16 cellular contexts compared by ENCODE assay signal in the genomic region with DNA sequence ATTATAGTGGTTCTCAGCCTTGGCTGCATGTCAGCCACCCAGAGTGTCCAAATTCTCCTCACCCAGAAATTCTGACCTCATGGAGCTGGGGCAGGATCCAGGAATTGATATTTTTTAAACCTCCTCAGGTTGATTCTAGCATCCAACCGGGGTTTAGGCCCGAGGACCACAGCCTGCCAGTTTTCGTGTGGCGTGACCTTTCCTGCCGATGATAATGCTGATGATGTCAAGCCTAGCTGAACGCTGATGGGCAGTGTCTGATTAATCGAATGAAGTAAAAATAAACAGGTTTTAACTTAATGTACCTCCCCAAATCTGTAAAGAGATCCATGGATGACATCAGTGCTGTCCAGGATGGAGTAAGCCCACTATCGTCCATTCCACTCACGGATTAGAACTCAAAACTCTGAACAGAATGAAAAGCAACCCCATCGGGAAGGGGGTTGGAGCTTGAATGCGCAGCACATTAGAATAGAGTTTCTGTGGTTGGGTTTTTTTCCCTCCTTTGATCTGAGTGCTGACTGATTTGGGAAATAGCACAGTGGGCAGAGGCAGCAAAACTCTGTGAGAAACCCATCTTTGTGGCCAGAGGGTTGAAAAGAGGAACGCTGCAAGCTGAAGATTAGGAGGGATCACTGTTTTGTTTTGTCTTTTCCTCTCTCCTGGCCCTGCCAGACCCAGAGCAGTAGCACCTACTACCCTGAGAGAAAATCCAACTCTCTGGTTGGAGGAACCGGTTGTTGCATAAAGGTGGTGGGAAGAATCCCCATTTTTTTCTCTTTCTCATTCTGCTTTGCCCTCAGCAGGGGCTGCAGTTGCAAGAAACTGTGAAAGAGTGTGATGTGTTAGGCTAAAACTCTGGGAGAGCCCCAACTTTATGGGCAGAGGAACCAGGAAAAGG.
DNase-seq lines count a peak whose midpoint lies in the region; ATAC-seq and TF ChIP-seq lines count a peak whose summit lies in the region.
"Had no signal": no experiment of that assay in that cellular context is flagged by ENCODE, and none has a peak within 500 bp of the region (broad histone marks: within the 10 kb centered on the region; RNA-seq: fewer than 3 reads in every experiment).

No MANE protein-coding gene starts in this region.

- ATAC-seq in activated naive CD8-positive, alpha-beta T cell treated with anti-CD3 and anti-CD28 coated beads, Interleukin-2, amount 50 U/mL, for 24 hours, result peak; percentile 81
- ATAC-seq in SK-N-SH treated with all-trans-retinoic acid at 6 μM for 48 hours, result no peak
- ATAC-seq: pancreas had no signal

- H3K27ac ChIP-seq in BLaER1 (no peak overlapping the region), HUES48 (ENCODE audit: low read depth, low read length) (peak overlapping the region; percentile 67), layer of hippocampus (ENCODE audit: low read depth, low read length) (peak overlapping the region; percentile 8), MM.1S (ENCODE audit: low read length) (no peak overlapping the region)
- H3K27ac ChIP-seq: cardiac muscle cell, pancreas had no signal

- no peak overlapping the region for H2AFZ ChIP-seq in MM.1S (ENCODE audit: low read length)

- no peaks in the 10 kb centered on the region for H3K79me2 ChIP-seq in MM.1S (ENCODE audit: low read length)

- H3F3A ChIP-seq in MM.1S (ENCODE audit: insufficient read depth, low read length), result no peaks in the 10 kb centered on the region

- DNase-seq in activated naive CD8-positive, alpha-beta T cell treated with anti-CD3 and anti-CD28 coated beads, Interleukin-2, amount 50 U/mL, for 24 hours, result peak; percentile 35
- DNase-seq in MM.1S (no peak), T-helper 9 cell (no peak), NCI-H526 (lab: John Stamatoyannopoulos, UW) (no peak)
- DNase-seq: DMS153, HCEC 1CT, NCI-H187, NCI-H69, pancreas, Peyer's patch, SW 1271 had no signal

- H3K9ac ChIP-seq in BLaER1 (no peak overlapping the region), HUES48 (ENCODE audit: low read depth, low read length) (no peak overlapping the region), MM.1S (ENCODE audit: low read length) (no peak overlapping the region)

- H3K9me2 ChIP-seq in MM.1S (replicated peaks; ENCODE audit: insufficient read depth, low read length), result no peaks in the 10 kb centered on the region

- no peaks in the 10 kb centered on the region for H3K36me3 Mint-ChIP-seq in activated naive CD8-positive, alpha-beta T cell treated with anti-CD3 and anti-CD28 coated beads, Interleukin-2, amount 50 U/mL, for 24 hours (ENCODE audit: low read depth)

- no peak overlapping the region for H3K4me3 ChIP-seq in BLaER1
- H3K4me3 ChIP-seq in HUES48 (ENCODE audit: low read depth, low read length), result no peak overlapping the region
- H3K4me3 ChIP-seq in MM.1S (ENCODE audit: low read length), result no peak overlapping the region
- H3K4me3 ChIP-seq: cardiac muscle cell, pancreas, Peyer's patch had no signal

- peak overlapping the region; percentile 69 for H3K27ac Mint-ChIP-seq in activated naive CD8-positive, alpha-beta T cell treated with anti-CD3 and anti-CD28 coated beads, Interleukin-2, amount 50 U/mL, for 24 hours

- H3K4me1 ChIP-seq in BLaER1 (peaks cover 36% of the 10 kb centered on the region), HUES48 (ENCODE audit: control insufficient read depth, insufficient read depth, low read length) (peaks cover 26% of the 10 kb centered on the region), MM.1S (ENCODE audit: low read length) (no peaks in the 10 kb centered on the region)
- H3K4me1 ChIP-seq: Peyer's patch had no signal

- H3K9me3 ChIP-seq in BLaER1, result no peaks in the 10 kb centered on the region
- no peaks in the 10 kb centered on the region for H3K9me3 ChIP-seq in HUES48 (ENCODE audit: control insufficient read depth, insufficient read depth, low read length)
- no peaks in the 10 kb centered on the region for H3K9me3 ChIP-seq in MM.1S (replicated peaks; ENCODE audit: insufficient read depth, low read length)
- H3K9me3 ChIP-seq: pancreas, Peyer's patch had no signal

- H3K4me1 Mint-ChIP-seq in activated naive CD8-positive, alpha-beta T cell treated with anti-CD3 and anti-CD28 coated beads, Interleukin-2, amount 50 U/mL, for 24 hours, result peaks cover 65% of the 10 kb centered on the region

- H3K36me3 ChIP-seq in BLaER1 (no peaks in the 10 kb centered on the region), HUES48 (ENCODE audit: control insufficient read depth, insufficient read depth, low read length) (no peaks in the 10 kb centered on the region), MM.1S (replicated peaks; ENCODE audit: insufficient read depth, low read length) (no peaks in the 10 kb centered on the region)
- H3K36me3 ChIP-seq: cardiac muscle cell, pancreas, Peyer's patch had no signal

- no peak for TF ChIP-seq CTCF in MM.1S (IDR thresholded peaks at IDR 0.05; ENCODE audit: low read length)

- H3K4me3 Mint-ChIP-seq in activated naive CD8-positive, alpha-beta T cell treated with anti-CD3 and anti-CD28 coated beads, Interleukin-2, amount 50 U/mL, for 24 hours, result peak overlapping the region; percentile 61

- H3K9me3 Mint-ChIP-seq in activated naive CD8-positive, alpha-beta T cell treated with anti-CD3 and anti-CD28 coated beads, Interleukin-2, amount 50 U/mL, for 24 hours, result no peaks in the 10 kb centered on the region

- H3K27me3 Mint-ChIP-seq in activated naive CD8-positive, alpha-beta T cell treated with anti-CD3 and anti-CD28 coated beads, Interleukin-2, amount 50 U/mL, for 24 hours, result no peaks in the 10 kb centered on the region

- peak overlapping the region; percentile 70 for H3K4me2 ChIP-seq in BLaER1
- H3K4me2 ChIP-seq in MM.1S (ENCODE audit: low read depth, low read length), result no peak overlapping the region

- H4K20me1 ChIP-seq in BLaER1, result peaks cover 38% of the 10 kb centered on the region
- H4K20me1 ChIP-seq in MM.1S (ENCODE audit: insufficient read depth, low read length), result no peaks in the 10 kb centered on the region

- H3K27me3 ChIP-seq in BLaER1 (no peaks in the 10 kb centered on the region), HUES48 (ENCODE audit: control insufficient read depth, insufficient read depth, low read length) (no peaks in the 10 kb centered on the region), layer of hippocampus (ENCODE audit: control insufficient read depth, insufficient read depth, low read length) (no peaks in the 10 kb centered on the region), MM.1S (replicated peaks; ENCODE audit: insufficient read depth, low read length) (no peaks in the 10 kb centered on the region)
- H3K27me3 ChIP-seq: cardiac muscle cell, pancreas, Peyer's patch had no signal

TF ChIP-seq in SK-N-SH treated with all-trans-retinoic acid at 6 μM for 48 hours, 23 proteins besides CTCF, POLR2A, EP300 and RAD21:
- TF ChIP-seq PATZ1 (CRISPR knock-in tag; IDR thresholded peaks at IDR 0.05; ENCODE audit: borderline replicate concordance) (no peak), ZNF70 (CRISPR knock-in tag; IDR thresholded peaks at IDR 0.05) (no peak), ZNF565 (CRISPR knock-in tag; conservative IDR thresholded peaks at IDR 0.05; ENCODE audit: low read depth) (no peak)

Comparison
In these comparisons a context has a peak if more than half of its experiments do, and no peak if none do; other contexts are left out.
1. H3K27ac ChIP-seq: peak in HUES48 (single experiment) and layer of hippocampus (single experiment); none in BLaER1 (single experiment) and MM.1S (single experiment).